9 cellular contexts compared by ENCODE assay signal in the genomic region with DNA sequence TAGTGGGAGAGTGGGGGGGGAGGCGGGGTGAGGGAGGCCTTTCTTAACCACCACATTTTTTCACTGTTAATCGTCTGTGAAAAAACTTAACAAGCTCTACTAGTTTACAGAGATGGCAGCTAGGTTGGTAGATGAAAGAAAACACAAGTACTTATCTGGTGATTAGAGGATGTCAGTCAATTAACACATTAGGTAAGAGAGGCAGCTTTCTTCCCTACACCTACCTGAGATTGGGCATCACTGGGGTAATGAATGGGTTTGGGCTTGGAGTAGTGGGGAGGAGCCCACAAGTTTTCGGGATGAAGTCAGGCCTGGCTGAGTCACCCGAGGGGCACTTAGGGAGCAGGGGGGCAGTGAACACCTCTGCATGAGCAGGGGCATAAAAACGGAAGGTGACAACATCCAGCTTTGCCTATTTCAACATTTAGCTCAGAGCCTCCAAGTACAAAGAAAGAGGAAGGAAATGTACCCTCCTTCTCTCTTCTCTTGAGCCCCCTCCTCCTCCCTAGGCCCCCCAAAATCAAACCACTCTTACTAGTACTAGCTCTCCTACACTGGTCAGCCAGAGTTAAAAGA. TPM values are rescaled to one million over a fixed set of nuclear protein-coding genes. Genes with fewer than 3 reads are reported as not detected.
DNase-seq lines count a peak whose midpoint lies in the region; ATAC-seq, FAIRE-seq and TF ChIP-seq lines count a peak whose summit lies in the region.
"Had no signal": no experiment of that assay in that cellular context is flagged by ENCODE, and none has a peak within 500 bp of the region (broad histone marks: within the 10 kb centered on the region; RNA-seq: fewer than 3 reads in every experiment).

No MANE protein-coding gene starts in this region.

- H3K27me3 ChIP-seq in HAP-1 (ENCODE audit: low read depth): no peaks in the 10 kb centered on the region

- no peak for TF ChIP-seq POLR2A in GM12892 (IDR thresholded peaks at IDR 0.05; ENCODE audit: low read depth, low read length)

- no peak for FAIRE-seq in GM12892 (lab: Jason Lieb, UNC)

- intact Hi-C loops in Right ventricle myocardium inferior (cut with DNase I): no loop called here

- peak overlapping the region; percentile 77 for H3K4me3 ChIP-seq in HAP-1

- ATAC-seq in Right ventricle myocardium inferior: no peak
- no peak for ATAC-seq in HG03571 (IDR thresholded peaks at IDR 0.05; ENCODE audit: unreplicated experiment)

- H3K4me1 ChIP-seq in HAP-1: peaks cover 44% of the 10 kb centered on the region

- peaks cover 39% of the 10 kb centered on the region for H3K36me3 ChIP-seq in HAP-1 (replicated peaks)
- H3K36me3 ChIP-seq: prostate gland had no signal

- no peaks in the 10 kb centered on the region; the same call in 1 of the 2 replicates for H3K9me3 ChIP-seq in HAP-1
- H3K9me3 ChIP-seq: prostate gland had no signal

- in situ Hi-C loops in HAP-1 (cut with MboI; ENCODE audit: low sequenced_read_pairs): no loop called here

- DNase-seq in 8988T (peak; percentile 52), HAP-1 (ENCODE audit: low spot score in 2 of 2) (peak in 1 of 2 experiments; percentile 37), SKM-1 treated with dmso at 0.1 percent for 144 hours (lab: John Stamatoyannopoulos, UW; ENCODE audit: unreplicated experiment) (peak; percentile 78), germinal center (ENCODE audit: low spot score) (peak; percentile 26), superior temporal gyrus (ENCODE audit: extremely low spot score) (no peak), Right ventricle myocardium inferior (ENCODE audit: missing footprints) (no peak), GM12892 (ENCODE audit: insufficient read length) (no peak)

RNA-seq across cellular contexts. Expression of a gene that starts 2.5 kb away (rescaled TPM):
- 19.0 TPM for total RNA-seq in Right ventricle myocardium inferior
- polyA plus RNA-seq in GM12892 (2012; ENCODE audit: missing spikeins): 45.5 TPM

Comparison
In these comparisons a context has a peak if more than half of its experiments do, and no peak if none do; other contexts are left out.
1. DNase-seq: peak in 8988T (single experiment), SKM-1 treated with dmso at 0.1 percent for 144 hours (single experiment) and germinal center (single experiment); none in superior temporal gyrus (single experiment), Right ventricle myocardium inferior (single experiment) and GM12892 (single experiment).